Comparison of ENCODE assay signal across 28 cellular contexts in genomic region chr20:33343521-33343920, GRCh38.
"Had no signal": no experiment of that assay in that cellular context is flagged by ENCODE, and none has a peak within 500 bp of the region (broad histone marks: within the 10 kb centered on the region; RNA-seq: fewer than 3 reads in every experiment).

No MANE protein-coding gene starts in this region.

- H3K9me3 ChIP-seq: breast epithelium, heart left ventricle had no signal

- H3K4me1 ChIP-seq: breast epithelium had no signal

- FAIRE-seq: frontal cortex had no signal

- H3K27ac ChIP-seq: breast epithelium, cardiac muscle cell, coronary artery, dorsolateral prefrontal cortex, heart left ventricle had no signal

- DNase-seq: activated CD4-positive, alpha-beta T cell treated with anti-CD3 and anti-CD28 coated beads for 36 hours; activated CD4-positive, alpha-beta T cell treated with anti-CD3 and anti-CD28 coated beads, Interleukin-2, amount 10 ng/mL, durations not matched to agents 24 days and 14 days; activated CD4-positive, alpha-beta T cell treated with anti-CD3 and anti-CD28 coated beads, Interleukin-2, amount 50 U/mL, for 48 hours; activated CD4-positive, CD25-positive, alpha-beta regulatory T cell; activated CD4-positive, CD25-positive, alpha-beta regulatory T cell treated with anti-CD3 and anti-CD28 coated beads, Interleukin-2, amount 50 U/mL, for 72 hours; activated CD8-positive, alpha-beta memory T cell treated with anti-CD3 and anti-CD28 coated beads for 24 hours; activated CD8-positive, alpha-beta T cell treated with anti-CD3 and anti-CD28 coated beads for 36 hours; activated effector memory CD4-positive, alpha-beta T cell treated with Interleukin-2 at 50 U/mL for 16 hours; activated gamma-delta T cell treated with Interleukin-2 at 50 U/mL for 16 hours; activated naive CD4-positive, alpha-beta T cell treated with anti-CD3 and anti-CD28 coated beads, Interleukin-2, amount 50 U/mL, for 16 hours; activated naive CD4-positive, alpha-beta T cell treated with Interleukin-2 at 50 U/mL for 16 hours; activated T-cell treated with anti-CD3 and anti-CD28 coated beads, Interleukin-2, amount 50 U/mL, for 4 hours; amniotic stem cell; anterior cingulate cortex; central memory CD4-positive, alpha-beta T cell; dorsolateral prefrontal cortex; effector memory CD4-positive, alpha-beta T cell; endodermal cell; foreskin fibroblast; glutamatergic neuron; heart left ventricle; T-helper 2 cell had no signal

- ATAC-seq: activated CD4-positive, alpha-beta T cell treated with anti-CD3 and anti-CD28 coated beads for 36 hours; activated CD8-positive, alpha-beta T cell treated with anti-CD3 and anti-CD28 coated beads for 36 hours; activated T-cell treated with anti-CD3 and anti-CD28 coated beads, Interleukin-2, amount 50 U/mL, for 4 hours; activated T-helper 17 cell treated with anti-CD3 and anti-CD28 coated beads, Interleukin-2, amount 50 U/mL, for 72 hours; esophagus mucosa; heart left ventricle had no signal

- H3K36me3 ChIP-seq: breast epithelium, cardiac muscle cell, heart left ventricle had no signal

- H3K27me3 ChIP-seq: breast epithelium, cardiac muscle cell, dorsolateral prefrontal cortex had no signal

- H3K4me3 ChIP-seq: breast epithelium, cardiac muscle cell, coronary artery, dorsolateral prefrontal cortex, heart left ventricle had no signal
